1 cellular context compared by ENCODE assay signal in genomic region chr4:173525118-173526033, GRCh38.
TF ChIP-seq lines count a peak whose summit lies in the region.

No MANE protein-coding gene starts in this region.

TF ChIP-seq in H1, 55 proteins besides CTCF, POLR2A, EP300 and RAD21:
- 0 out of 2 replicates have a peak, but pooled peaks have one; percentile 16 for TF ChIP-seq TCF12 (IDR thresholded peaks at IDR 0.05; ENCODE audit: low read depth, low read length)
- TF ChIP-seq RNF2 (IDR thresholded peaks at IDR 0.05; ENCODE audit: borderline replicate concordance, low read depth, low read length, missing control alignments, poor library complexity, severe bottlenecking) = peak; percentile 97
- TF ChIP-seq EZH2 (IDR thresholded peaks at IDR 0.05; ENCODE audit: low read depth, low read length, severe bottlenecking) = peak; percentile 85
- peak; percentile 55 for TF ChIP-seq CTBP2 (IDR thresholded peaks at IDR 0.05; ENCODE audit: borderline replicate concordance, insufficient read depth, insufficient read length, low read length)
- TF ChIP-seq BACH1 (IDR thresholded peaks at IDR 0.05; ENCODE audit: low read length) = no peak
- TF ChIP-seq SAP30 (IDR thresholded peaks at IDR 0.05; ENCODE audit: insufficient read depth, insufficient replicate concordance, low read length) = no peak
- TF ChIP-seq SUZ12 (IDR thresholded peaks at IDR 0.05; ENCODE audit: low read length) = peak; percentile 87
- peak; percentile 13; the same call in 1 of the 2 replicates for TF ChIP-seq EGR1 (IDR thresholded peaks at IDR 0.05; ENCODE audit: borderline replicate concordance, low read depth, low read length)
TF ChIP-seq in H1: peak in this region for 6.
